1 cellular context compared by ENCODE assay signal in genomic region chr15:31390777-31391486, GRCh38.
TF ChIP-seq lines count a peak whose summit lies in the region.

No MANE protein-coding gene starts in this region.

TF ChIP-seq in HepG2, 621 proteins besides CTCF, POLR2A, EP300 and RAD21 (continued from another document):
- TF ChIP-seq PRDM10 (CRISPR knock-in tag; IDR thresholded peaks at IDR 0.05; ENCODE audit: low read depth): no peak
- no peak for TF ChIP-seq CAMTA2 (CRISPR knock-in tag; IDR thresholded peaks at IDR 0.05; ENCODE audit: borderline replicate concordance)
